2 cellular contexts compared by ENCODE assay signal in genomic region chr19:2190848-2191455, GRCh38.
TF ChIP-seq lines count a peak whose summit lies in the region.

No MANE protein-coding gene starts in this region.

TF ChIP-seq in WTC11, 78 proteins besides CTCF, POLR2A, EP300 and RAD21 (continued from another document):
- TF ChIP-seq IRF1 (CRISPR knock-in tag; IDR thresholded peaks at IDR 0.05): no peak
- TF ChIP-seq, protein P1, sequence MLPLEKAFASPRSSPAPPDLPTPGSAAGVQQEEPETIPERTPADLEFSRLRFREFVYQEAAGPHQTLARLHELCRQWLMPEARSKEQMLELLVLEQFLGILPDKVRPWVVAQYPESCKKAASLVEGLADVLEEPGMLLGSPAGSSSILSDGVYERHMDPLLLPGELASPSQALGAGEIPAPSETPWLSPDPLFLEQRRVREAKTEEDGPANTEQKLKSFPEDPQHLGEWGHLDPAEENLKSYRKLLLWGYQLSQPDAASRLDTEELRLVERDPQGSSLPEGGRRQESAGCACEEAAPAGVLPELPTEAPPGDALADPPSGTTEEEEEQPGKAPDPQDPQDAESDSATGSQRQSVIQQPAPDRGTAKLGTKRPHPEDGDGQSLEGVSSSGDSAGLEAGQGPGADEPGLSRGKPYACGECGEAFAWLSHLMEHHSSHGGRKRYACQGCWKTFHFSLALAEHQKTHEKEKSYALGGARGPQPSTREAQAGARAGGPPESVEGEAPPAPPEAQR (CRISPR knock-in tag; IDR thresholded peaks at IDR 0.05): no peak
- no peak for TF ChIP-seq ELF4 (CRISPR knock-in tag; IDR thresholded peaks at IDR 0.05; ENCODE audit: low read depth)

TF ChIP-seq in SK-N-SH, 30 proteins besides CTCF, POLR2A, EP300 and RAD21 (continued from another document):
- no peak for TF ChIP-seq IRF3 (IDR thresholded peaks at IDR 0.05; ENCODE audit: low read depth, low read length)
- no peak for TF ChIP-seq GATA2 (CRISPR knock-in tag; IDR thresholded peaks at IDR 0.05)
- TF ChIP-seq TCF12 (IDR thresholded peaks at IDR 0.05): no peak
- no peak for TF ChIP-seq SMC3 (IDR thresholded peaks at IDR 0.05; ENCODE audit: low read depth, low read length)
- TF ChIP-seq, protein P2, sequence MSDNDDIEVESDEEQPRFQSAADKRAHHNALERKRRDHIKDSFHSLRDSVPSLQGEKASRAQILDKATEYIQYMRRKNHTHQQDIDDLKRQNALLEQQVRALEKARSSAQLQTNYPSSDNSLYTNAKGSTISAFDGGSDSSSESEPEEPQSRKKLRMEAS (IDR thresholded peaks at IDR 0.05; ENCODE audit: low read depth): no peak
- TF ChIP-seq FOXJ3 (CRISPR knock-in tag; IDR thresholded peaks at IDR 0.05): no peak
- TF ChIP-seq CHD2 (IDR thresholded peaks at IDR 0.05; ENCODE audit: low read length, partially characterized antibody): no peak
- TF ChIP-seq SIN3A (IDR thresholded peaks at IDR 0.05; ENCODE audit: borderline replicate concordance, low read depth, low read length): no peak
- TF ChIP-seq, protein P3, sequence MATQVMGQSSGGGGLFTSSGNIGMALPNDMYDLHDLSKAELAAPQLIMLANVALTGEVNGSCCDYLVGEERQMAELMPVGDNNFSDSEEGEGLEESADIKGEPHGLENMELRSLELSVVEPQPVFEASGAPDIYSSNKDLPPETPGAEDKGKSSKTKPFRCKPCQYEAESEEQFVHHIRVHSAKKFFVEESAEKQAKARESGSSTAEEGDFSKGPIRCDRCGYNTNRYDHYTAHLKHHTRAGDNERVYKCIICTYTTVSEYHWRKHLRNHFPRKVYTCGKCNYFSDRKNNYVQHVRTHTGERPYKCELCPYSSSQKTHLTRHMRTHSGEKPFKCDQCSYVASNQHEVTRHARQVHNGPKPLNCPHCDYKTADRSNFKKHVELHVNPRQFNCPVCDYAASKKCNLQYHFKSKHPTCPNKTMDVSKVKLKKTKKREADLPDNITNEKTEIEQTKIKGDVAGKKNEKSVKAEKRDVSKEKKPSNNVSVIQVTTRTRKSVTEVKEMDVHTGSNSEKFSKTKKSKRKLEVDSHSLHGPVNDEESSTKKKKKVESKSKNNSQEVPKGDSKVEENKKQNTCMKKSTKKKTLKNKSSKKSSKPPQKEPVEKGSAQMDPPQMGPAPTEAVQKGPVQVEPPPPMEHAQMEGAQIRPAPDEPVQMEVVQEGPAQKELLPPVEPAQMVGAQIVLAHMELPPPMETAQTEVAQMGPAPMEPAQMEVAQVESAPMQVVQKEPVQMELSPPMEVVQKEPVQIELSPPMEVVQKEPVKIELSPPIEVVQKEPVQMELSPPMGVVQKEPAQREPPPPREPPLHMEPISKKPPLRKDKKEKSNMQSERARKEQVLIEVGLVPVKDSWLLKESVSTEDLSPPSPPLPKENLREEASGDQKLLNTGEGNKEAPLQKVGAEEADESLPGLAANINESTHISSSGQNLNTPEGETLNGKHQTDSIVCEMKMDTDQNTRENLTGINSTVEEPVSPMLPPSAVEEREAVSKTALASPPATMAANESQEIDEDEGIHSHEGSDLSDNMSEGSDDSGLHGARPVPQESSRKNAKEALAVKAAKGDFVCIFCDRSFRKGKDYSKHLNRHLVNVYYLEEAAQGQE (IDR thresholded peaks at IDR 0.05; ENCODE audit: low read depth, low read length): no peak
- no peak for TF ChIP-seq MXI1 (IDR thresholded peaks at IDR 0.05; ENCODE audit: low read depth, low read length)
TF ChIP-seq in SK-N-SH: peak in this region for 0.
